In genomic region chr2:99140860-99141109, GRCh38 we compare ENCODE assay signal across 1 cellular context.
TF ChIP-seq lines count a peak whose summit lies in the region.

No MANE protein-coding gene starts in this region.

TF ChIP-seq in endothelial cell of umbilical vein, 7 proteins besides CTCF, POLR2A, EP300 and RAD21:
- TF ChIP-seq POLR2AphosphoS5 (IDR thresholded peaks at IDR 0.05; ENCODE audit: insufficient read depth, low read depth, low read length): no peak
- peak; percentile 3 for TF ChIP-seq EZH2 (IDR thresholded peaks at IDR 0.05; ENCODE audit: borderline replicate concordance, low read depth, low read length, severe bottlenecking)
